In the genomic region with DNA sequence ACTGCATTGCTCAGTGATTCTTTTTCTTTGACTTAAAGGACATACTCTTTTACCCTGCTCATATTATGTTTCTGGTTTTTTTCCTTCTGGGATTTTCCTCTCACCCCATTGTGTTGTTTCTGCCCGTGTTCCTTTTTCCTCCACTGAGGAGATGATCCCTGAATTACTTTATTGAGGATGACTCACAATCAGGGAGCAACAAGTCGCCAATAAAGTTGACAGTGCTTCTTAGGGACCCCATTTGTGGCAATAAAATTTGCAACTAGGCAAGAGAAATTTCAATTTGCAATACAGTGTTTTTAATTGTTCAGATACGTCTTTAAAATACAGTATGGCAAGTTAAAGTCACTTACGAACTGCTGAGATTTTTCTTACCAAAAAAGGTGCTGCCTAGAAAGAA, we compare ENCODE assay signal across 21 cellular contexts.
"Had no signal": no experiment of that assay in that cellular context is flagged by ENCODE, and none has a peak within 500 bp of the region (broad histone marks: within the 10 kb centered on the region; RNA-seq: fewer than 3 reads in every experiment).

No MANE protein-coding gene starts in this region.

- H3K27ac ChIP-seq: adrenal gland, breast epithelium, PC-9, WERI-Rb-1 had no signal

- ATAC-seq: activated CD4-positive, CD25-positive, alpha-beta regulatory T cell treated with anti-CD3 and anti-CD28 coated beads, Interleukin-2, amount 50 U/mL, for 24 hours; activated CD8-positive, alpha-beta T cell treated with anti-CD3 and anti-CD28 coated beads for 36 hours had no signal

- H3K27me3 ChIP-seq: adrenal gland, breast epithelium had no signal

- H3K27me3 Mint-ChIP-seq: activated CD8-positive, alpha-beta T cell treated with anti-CD3 and anti-CD28 coated beads for 36 hours; activated naive CD8-positive, alpha-beta T cell treated with anti-CD3 and anti-CD28 coated beads, Interleukin-2, amount 10 ng/mL, durations not matched to agents 7 days and 5 days had no signal

- DNase-seq: activated CD4-positive, alpha-beta T cell treated with anti-CD3 and anti-CD28 coated beads for 4 hours; activated CD8-positive, alpha-beta memory T cell treated with anti-CD3 and anti-CD28 coated beads, Interleukin-2, amount 50 U/mL, for 4 hours; activated CD8-positive, alpha-beta T cell treated with anti-CD3 and anti-CD28 coated beads for 36 hours; activated naive CD4-positive, alpha-beta T cell treated with anti-CD3 and anti-CD28 coated beads, Interleukin-2, amount 50 U/mL, for 16 hours; activated naive CD8-positive, alpha-beta T cell treated with anti-CD3 and anti-CD28 coated beads, Interleukin-2, amount 10 ng/mL, durations not matched to agents 7 days and 5 days; adrenal gland; aorta; caudate nucleus; KG1; NCI-H1092 treated with DMSO at 0.1 percent for 48 hours; NCI-H1436; NCI-H187; NCI-H2081; NCI-H510A treated with DMSO at 0.1 percent for 48 hours; NCI-H69; PC-9; SK-N-SH; T-helper 1 cell; WERI-Rb-1 had no signal

- H3K9me2 ChIP-seq: SK-N-SH had no signal

- H3K4me1 ChIP-seq: breast epithelium had no signal

- H3K36me3 ChIP-seq: adrenal gland, breast epithelium, WERI-Rb-1 had no signal

- H3K9me3 Mint-ChIP-seq: activated CD8-positive, alpha-beta T cell treated with anti-CD3 and anti-CD28 coated beads for 36 hours; activated naive CD8-positive, alpha-beta T cell treated with anti-CD3 and anti-CD28 coated beads, Interleukin-2, amount 10 ng/mL, durations not matched to agents 7 days and 5 days had no signal

- H3K27ac Mint-ChIP-seq: activated CD8-positive, alpha-beta T cell treated with anti-CD3 and anti-CD28 coated beads for 36 hours; activated naive CD8-positive, alpha-beta T cell treated with anti-CD3 and anti-CD28 coated beads, Interleukin-2, amount 10 ng/mL, durations not matched to agents 7 days and 5 days had no signal

- H3K4me2 ChIP-seq: PC-9, SK-N-SH had no signal

- H3K4me1 Mint-ChIP-seq: activated naive CD8-positive, alpha-beta T cell treated with anti-CD3 and anti-CD28 coated beads, Interleukin-2, amount 10 ng/mL, durations not matched to agents 7 days and 5 days had no signal

- H2AFZ ChIP-seq: PC-9 had no signal

- H3K4me3 Mint-ChIP-seq: activated CD8-positive, alpha-beta T cell treated with anti-CD3 and anti-CD28 coated beads for 36 hours; activated naive CD8-positive, alpha-beta T cell treated with anti-CD3 and anti-CD28 coated beads, Interleukin-2, amount 10 ng/mL, durations not matched to agents 7 days and 5 days had no signal

- H3K9ac ChIP-seq: SK-N-SH had no signal

- H3K9me3 ChIP-seq: adrenal gland, breast epithelium, SK-N-SH had no signal

- H3K4me3 ChIP-seq: adrenal gland, breast epithelium, PC-9 had no signal

- H3K36me3 Mint-ChIP-seq: activated naive CD8-positive, alpha-beta T cell treated with anti-CD3 and anti-CD28 coated beads, Interleukin-2, amount 10 ng/mL, durations not matched to agents 7 days and 5 days had no signal
